In genomic region chr1:149220463-149220862, GRCh38 we compare ENCODE assay signal across 2 cellular contexts.
A peak's percentile ranks its signal among the peaks of the same experiment; 100 is the strongest.
DNase-seq lines count a peak whose midpoint lies in the region; ATAC-seq and TF ChIP-seq lines count a peak whose summit lies in the region.
"Not testable (repeated sequence)": the region's sequence is repeated elsewhere in the genome, so short reads cannot be mapped to it uniquely, and the experiment has no call there.

No MANE protein-coding gene starts in this region.

- H3K4me3 ChIP-seq in right lobe of liver: not testable (repeated sequence)

- not testable (repeated sequence) for TF ChIP-seq CTCF in right lobe of liver (IDR thresholded peaks at IDR 0.05)

- H3K4me1 ChIP-seq in right lobe of liver: not testable (repeated sequence)

- DNase-seq in left lobe of liver (ENCODE audit: low spot score); right lobe of liver: not testable (repeated sequence)

- not testable (repeated sequence) for H3K9me3 ChIP-seq in right lobe of liver

- H3K27ac ChIP-seq in right lobe of liver: not testable (repeated sequence)

- TF ChIP-seq POLR2A in right lobe of liver (IDR thresholded peaks at IDR 0.05): not testable (repeated sequence)

- H3K36me3 ChIP-seq in right lobe of liver: not testable (repeated sequence)

- WGBS in right lobe of liver (ENCODE audit: insufficient coverage, low coverage, low lambda C conversion rate, missing lambda C conversion rate): no CpG with 5 or more reads among the region's 3 CpGs

- H3K27me3 ChIP-seq in right lobe of liver: not testable (repeated sequence)

- intact Hi-C loops in right lobe of liver (cut with DNase I): not testable (repeated sequence)

- ATAC-seq in left lobe of liver (peak; percentile 81), right lobe of liver (peak; percentile 42 to 70 (median 52))
